13 cellular contexts compared by ENCODE assay signal in the genomic region with DNA sequence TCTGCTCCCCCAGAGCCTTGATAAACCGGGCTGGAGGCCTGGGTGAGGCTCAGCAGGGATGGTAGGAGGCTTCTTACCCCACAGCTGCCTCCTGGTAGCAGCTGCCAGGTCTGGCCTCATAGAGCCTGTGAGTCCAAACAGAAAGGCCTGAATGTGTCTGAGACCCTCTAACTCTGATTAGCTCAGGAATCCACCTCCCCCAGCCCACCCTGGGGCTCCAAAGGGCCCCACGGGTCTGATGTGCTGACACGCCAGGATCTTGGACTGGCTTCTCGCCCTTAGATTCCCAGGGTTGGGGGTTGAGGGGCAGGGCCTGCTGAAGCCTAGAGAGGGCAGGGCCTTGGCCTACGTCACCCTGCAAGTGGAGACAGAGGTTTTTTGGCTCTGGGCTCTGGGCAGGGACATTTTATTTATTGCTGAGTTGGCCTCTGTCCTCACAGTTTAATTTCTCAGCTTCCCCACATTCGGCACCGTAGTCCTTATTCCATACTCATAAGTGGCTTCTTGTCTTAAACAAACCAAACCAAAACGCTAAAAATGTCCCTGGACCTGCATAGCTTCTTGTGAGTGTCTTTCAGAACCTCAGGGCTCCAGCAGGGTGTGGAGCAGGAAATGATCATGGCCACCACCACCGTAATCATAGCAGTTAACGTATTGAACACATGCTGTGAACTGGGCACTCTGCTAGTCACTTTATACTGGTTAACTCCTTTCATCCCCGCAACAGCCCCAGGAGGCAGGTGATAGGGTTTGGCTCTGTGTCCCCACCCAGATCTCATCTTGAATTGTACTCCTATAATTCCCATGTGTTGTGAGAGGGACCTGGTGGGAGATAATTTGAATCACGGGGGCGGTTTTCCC. TPM values are rescaled to one million over a fixed set of nuclear protein-coding genes. Genes with fewer than 3 reads are reported as not detected.
DNase-seq lines count a peak whose midpoint lies in the region; ATAC-seq, FAIRE-seq and TF ChIP-seq lines count a peak whose summit lies in the region.
"Had no signal": no experiment of that assay in that cellular context is flagged by ENCODE, and none has a peak within 500 bp of the region (broad histone marks: within the 10 kb centered on the region; RNA-seq: fewer than 3 reads in every experiment).

No MANE protein-coding gene starts in this region.

- no peaks in the 10 kb centered on the region for H3K27me3 Mint-ChIP-seq in WTC11 (ENCODE audit: low read depth)

- intact Hi-C loops in Right ventricle myocardium superior (cut with DNase I) = no loop called here
- intact Hi-C loops in pancreas (cut with DNase I) = no loop called here

- no peaks in the 10 kb centered on the region for H3K9me3 Mint-ChIP-seq in WTC11

- no peaks in the 10 kb centered on the region for H3K36me3 ChIP-seq in pancreas

- CTCF ChIA-PET in WTC11 (lab: Charles Lee) = interaction anchor here (0.7 kb wide), 1 partner anchor 51 kb away, joined by 3 read pairs; no protein-coding TSS in a partner anchor

- DNase-seq in A172 (ENCODE audit: low spot score) (peak; percentile 41), WTC11 (ENCODE audit: low spot score) (no peak), Right ventricle myocardium superior (peak; percentile 83), pancreas (peak in 2 of 6 donors; percentile 26 to 37), cerebellar cortex (ENCODE audit: low spot score) (no peak), cerebellum (ENCODE audit: low spot score) (no peak)
- DNase-seq: activated CD4-positive, CD25-positive, alpha-beta regulatory T cell; AML-193; GM23248; NCI-H748 treated with DMSO at 0.1 percent for 48 hours had no signal

- peaks cover 36% of the 10 kb centered on the region for H3K4me1 Mint-ChIP-seq in WTC11

- no peaks in the 10 kb centered on the region for H3K9me3 ChIP-seq in pancreas

- POLR2A ChIA-PET in WTC11 (lab: Charles Lee) = interaction anchor here (0.6 kb wide), 1 partner anchor 17 kb away, joined by 4 read pairs; no protein-coding TSS in a partner anchor

- 49 to 52% methylated on average over 13 of the region's 13 CpGs for WGBS in pancreas, 2 donors

- H3K4me3 ChIP-seq in pancreas = no peak overlapping the region
- H3K4me3 ChIP-seq: GM23248 had no signal

- H3K27me3 ChIP-seq in pancreas = no peaks in the 10 kb centered on the region

- H3K27ac ChIP-seq in pancreas = peak overlapping the region in 3 of 4 donors; percentile 6 to 53 (median 14)
- H3K27ac ChIP-seq: GM23248 had no signal

- FAIRE-seq in pancreas (lab: Jason Lieb, UNC) = no peak

- ATAC-seq in WTC11 (peak; percentile 67), Right ventricle myocardium superior (ENCODE audit: poor library complexity) (peak; percentile 80), pancreas (peak; percentile 65 to 77 (median 70)), GM21619 (IDR thresholded peaks at IDR 0.05; ENCODE audit: unreplicated experiment) (no peak), GM18511 (IDR thresholded peaks at IDR 0.05; ENCODE audit: unreplicated experiment) (no peak)

- no peak for TF ChIP-seq CTCF in WTC11 (IDR thresholded peaks at IDR 0.05)
- no peak for TF ChIP-seq CTCF in pancreas (IDR thresholded peaks at IDR 0.05)

- H3K36me3 Mint-ChIP-seq in WTC11 = no peaks in the 10 kb centered on the region; the same call in none of the 2 replicates
- H3K36me3 Mint-ChIP-seq: activated naive CD8-positive, alpha-beta T cell had no signal

- H3K4me1 ChIP-seq in pancreas = peaks cover 0 to 16% (median 0%) of the 10 kb centered on the region in 3 donors

- H3K27ac Mint-ChIP-seq in WTC11 = peak overlapping the region; percentile 78
- H3K27ac Mint-ChIP-seq: activated naive CD8-positive, alpha-beta T cell had no signal

- H3K4me3 Mint-ChIP-seq in WTC11 = no peak overlapping the region
- H3K4me3 Mint-ChIP-seq: activated naive CD8-positive, alpha-beta T cell had no signal

TF ChIP-seq in WTC11, 78 proteins besides CTCF, POLR2A, EP300 and RAD21 (continues in another document):
- TF ChIP-seq ZNF281 (CRISPR knock-in tag; IDR thresholded peaks at IDR 0.05) (no peak), ESRRA (CRISPR knock-in tag; IDR thresholded peaks at IDR 0.05; ENCODE audit: borderline replicate concordance) (no peak), ZNF532 (CRISPR knock-in tag; IDR thresholded peaks at IDR 0.05; ENCODE audit: borderline replicate concordance) (no peak), JAZF1 (CRISPR knock-in tag; IDR thresholded peaks at IDR 0.05) (no peak), ATF1 (CRISPR knock-in tag; IDR thresholded peaks at IDR 0.05) (no peak), FOXK1 (CRISPR knock-in tag; IDR thresholded peaks at IDR 0.05) (no peak), EMX1 (CRISPR knock-in tag; IDR thresholded peaks at IDR 0.05) (no peak)
- TF ChIP-seq, protein P1, sequence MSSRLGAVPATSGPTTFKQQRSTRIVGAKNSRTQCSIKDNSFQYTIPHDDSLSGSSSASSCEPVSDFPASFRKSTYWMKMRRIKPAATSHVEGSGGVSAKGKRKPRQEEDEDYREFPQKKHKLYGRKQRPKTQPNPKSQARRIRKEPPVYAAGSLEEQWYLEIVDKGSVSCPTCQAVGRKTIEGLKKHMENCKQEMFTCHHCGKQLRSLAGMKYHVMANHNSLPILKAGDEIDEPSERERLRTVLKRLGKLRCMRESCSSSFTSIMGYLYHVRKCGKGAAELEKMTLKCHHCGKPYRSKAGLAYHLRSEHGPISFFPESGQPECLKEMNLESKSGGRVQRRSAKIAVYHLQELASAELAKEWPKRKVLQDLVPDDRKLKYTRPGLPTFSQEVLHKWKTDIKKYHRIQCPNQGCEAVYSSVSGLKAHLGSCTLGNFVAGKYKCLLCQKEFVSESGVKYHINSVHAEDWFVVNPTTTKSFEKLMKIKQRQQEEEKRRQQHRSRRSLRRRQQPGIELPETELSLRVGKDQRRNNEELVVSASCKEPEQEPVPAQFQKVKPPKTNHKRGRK (CRISPR knock-in tag; IDR thresholded peaks at IDR 0.05; ENCODE audit: borderline replicate concordance) = no peak

RNA-seq across cellular contexts. Expression of gene KIAA1671, which starts 25.1 kb away (rescaled TPM):
- total RNA-seq in A172 (2014; rRNA removed; shearing (Covaris generic)) = 6.1 and 7.4 TPM in 2 replicates
- 22.0 to 26.0 TPM (median 24.0 TPM) in 3 replicates for total RNA-seq in WTC11 (2021)
- total RNA-seq in Right ventricle myocardium superior = 12.6 TPM
- total RNA-seq in pancreas = 10 to 100 TPM; 17.5 to 28.8 (median 20.4) TPM
- polyA plus RNA-seq in pancreas = 10 to 100 TPM in 1 of 2 donors, 1 to 10 TPM in 1; 8.3 to 12.8 TPM
- 9.5 TPM for total RNA-seq in cerebellum

RNA-seq across cellular contexts. Expression of gene LHFPL7, which starts 31.1 kb away (rescaled TPM):
- total RNA-seq in A172 (2014; rRNA removed; shearing (Covaris generic)) = not detected in 2 replicates
- not detected in 3 replicates for total RNA-seq in WTC11 (2021)
- total RNA-seq in Right ventricle myocardium superior = not detected
- not detected for total RNA-seq in pancreas
- polyA plus RNA-seq in pancreas = not detected
- total RNA-seq in cerebellum = not detected
- total RNA-seq: GM23248 had no signal
- polyA plus RNA-seq: GM23248 had no signal

Comparison
In these comparisons a context has a peak if more than half of its experiments do, and no peak if none do; other contexts are left out.
1. DNase-seq: peak in A172 (single experiment) and Right ventricle myocardium superior (single experiment); none in WTC11 (single experiment), cerebellar cortex (single experiment) and cerebellum (single experiment).
2. ATAC-seq: peak in WTC11 (single experiment), Right ventricle myocardium superior (single experiment) and pancreas (4 of 4); none in GM21619 (single experiment) and GM18511 (single experiment).